Comparison of ENCODE assay signal across 2 cellular contexts in the genomic region with DNA sequence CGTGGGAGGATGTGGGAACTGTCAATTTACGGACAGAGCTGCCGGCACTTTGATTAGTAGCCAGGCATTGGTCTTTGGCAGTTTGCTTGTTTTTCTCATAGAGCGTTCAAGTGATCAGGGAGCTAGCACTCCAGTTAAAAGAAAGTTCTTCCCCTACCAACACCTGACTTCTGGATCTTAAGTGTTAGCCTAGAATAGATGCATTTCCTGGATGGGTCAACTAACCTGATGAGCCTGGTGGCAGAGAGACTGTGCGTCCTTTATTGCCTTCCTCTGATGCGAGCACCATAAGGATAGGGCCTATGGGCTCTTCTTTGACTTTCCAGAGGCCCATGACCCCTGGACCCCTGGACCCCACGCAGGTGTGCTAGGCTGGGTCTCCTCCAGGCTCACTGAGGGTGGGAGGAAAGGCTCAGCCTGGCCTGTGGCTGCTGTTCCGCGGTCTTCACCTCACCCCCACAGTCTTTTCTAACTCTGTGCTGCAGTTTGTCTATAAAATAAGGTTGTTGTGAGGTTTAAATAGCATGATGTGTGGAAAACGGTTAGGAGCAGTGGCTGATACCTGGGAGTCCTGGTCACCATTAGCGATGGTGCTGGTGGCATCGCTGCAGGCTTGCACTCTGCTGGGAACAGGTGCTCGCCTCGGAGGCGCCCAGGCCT.
A peak's percentile ranks its signal among the peaks of the same experiment; 100 is the strongest.
TF ChIP-seq lines count a peak whose summit lies in the region.

No MANE protein-coding gene starts in this region.

TF ChIP-seq in HEK293, 187 proteins besides CTCF, POLR2A, EP300 and RAD21:
- no peak for TF ChIP-seq GLI4 (tag by site-specific recombination; IDR thresholded peaks at IDR 0.05)
- TF ChIP-seq SETDB1 (IDR thresholded peaks at IDR 0.05; ENCODE audit: insufficient read length, low read length) = no peak
- TF ChIP-seq, protein P1, sequence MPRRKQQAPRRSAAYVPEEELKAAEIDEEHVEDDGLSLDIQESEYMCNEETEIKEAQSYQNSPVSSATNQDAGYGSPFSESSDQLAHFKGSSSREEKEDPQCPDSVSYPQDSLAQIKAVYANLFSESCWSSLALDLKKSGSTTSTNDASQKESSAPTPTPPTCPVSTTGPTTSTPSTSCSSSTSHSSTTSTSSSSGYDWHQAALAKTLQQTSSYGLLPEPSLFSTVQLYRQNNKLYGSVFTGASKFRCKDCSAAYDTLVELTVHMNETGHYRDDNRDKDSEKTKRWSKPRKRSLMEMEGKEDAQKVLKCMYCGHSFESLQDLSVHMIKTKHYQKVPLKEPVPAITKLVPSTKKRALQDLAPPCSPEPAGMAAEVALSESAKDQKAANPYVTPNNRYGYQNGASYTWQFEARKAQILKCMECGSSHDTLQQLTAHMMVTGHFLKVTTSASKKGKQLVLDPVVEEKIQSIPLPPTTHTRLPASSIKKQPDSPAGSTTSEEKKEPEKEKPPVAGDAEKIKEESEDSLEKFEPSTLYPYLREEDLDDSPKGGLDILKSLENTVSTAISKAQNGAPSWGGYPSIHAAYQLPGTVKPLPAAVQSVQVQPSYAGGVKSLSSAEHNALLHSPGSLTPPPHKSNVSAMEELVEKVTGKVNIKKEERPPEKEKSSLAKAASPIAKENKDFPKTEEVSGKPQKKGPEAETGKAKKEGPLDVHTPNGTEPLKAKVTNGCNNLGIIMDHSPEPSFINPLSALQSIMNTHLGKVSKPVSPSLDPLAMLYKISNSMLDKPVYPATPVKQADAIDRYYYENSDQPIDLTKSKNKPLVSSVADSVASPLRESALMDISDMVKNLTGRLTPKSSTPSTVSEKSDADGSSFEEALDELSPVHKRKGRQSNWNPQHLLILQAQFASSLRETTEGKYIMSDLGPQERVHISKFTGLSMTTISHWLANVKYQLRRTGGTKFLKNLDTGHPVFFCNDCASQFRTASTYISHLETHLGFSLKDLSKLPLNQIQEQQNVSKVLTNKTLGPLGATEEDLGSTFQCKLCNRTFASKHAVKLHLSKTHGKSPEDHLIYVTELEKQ (tag by site-specific recombination; IDR thresholded peaks at IDR 0.05; ENCODE audit: borderline replicate concordance) = no peak
- TF ChIP-seq ZNF341 (tag by site-specific recombination; IDR thresholded peaks at IDR 0.05; ENCODE audit: low read depth) = peak; percentile 65; the same call in 1 of the 2 replicates
- no peak for TF ChIP-seq ZNF529 (tag by site-specific recombination; IDR thresholded peaks at IDR 0.05; ENCODE audit: insufficient replicate concordance)
- no peak for TF ChIP-seq ZNF19 (tag by site-specific recombination; IDR thresholded peaks at IDR 0.05; ENCODE audit: low read depth)
- no peak for TF ChIP-seq ZSCAN30 (tag by site-specific recombination; IDR thresholded peaks at IDR 0.05)
- no peak for TF ChIP-seq ZFP37 (tag by site-specific recombination; IDR thresholded peaks at IDR 0.05)
- TF ChIP-seq, protein P2, sequence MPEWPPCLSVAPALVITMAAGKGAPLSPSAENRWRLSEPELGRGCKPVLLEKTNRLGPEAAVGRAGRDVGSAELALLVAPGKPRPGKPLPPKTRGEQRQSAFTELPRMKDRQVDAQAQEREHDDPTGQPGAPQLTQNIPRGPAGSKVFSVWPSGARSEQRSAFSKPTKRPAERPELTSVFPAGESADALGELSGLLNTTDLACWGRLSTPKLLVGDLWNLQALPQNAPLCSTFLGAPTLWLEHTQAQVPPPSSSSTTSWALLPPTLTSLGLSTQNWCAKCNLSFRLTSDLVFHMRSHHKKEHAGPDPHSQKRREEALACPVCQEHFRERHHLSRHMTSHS (tag by site-specific recombination; IDR thresholded peaks at IDR 0.05) = no peak
TF ChIP-seq in HEK293: peak in this region for 1.

TF ChIP-seq in HepG2, 621 proteins besides CTCF, POLR2A, EP300 and RAD21:
- TF ChIP-seq ZNF17 (CRISPR knock-in tag; IDR thresholded peaks at IDR 0.05) = peak; percentile 56; the same call in 1 of the 2 replicates
- TF ChIP-seq ZBTB38 (CRISPR knock-in tag; IDR thresholded peaks at IDR 0.05) = 0 out of 2 replicates have a peak, but pooled peaks have one; percentile 18
- TF ChIP-seq, protein P3, sequence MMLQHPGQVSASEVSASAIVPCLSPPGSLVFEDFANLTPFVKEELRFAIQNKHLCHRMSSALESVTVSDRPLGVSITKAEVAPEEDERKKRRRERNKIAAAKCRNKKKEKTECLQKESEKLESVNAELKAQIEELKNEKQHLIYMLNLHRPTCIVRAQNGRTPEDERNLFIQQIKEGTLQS (CRISPR knock-in tag; IDR thresholded peaks at IDR 0.05) = no peak
